22 cellular contexts compared by ENCODE assay signal in genomic region chr6:46320505-46320904, GRCh38.
"Had no signal": no experiment of that assay in that cellular context is flagged by ENCODE, and none has a peak within 500 bp of the region (broad histone marks: within the 10 kb centered on the region; RNA-seq: fewer than 3 reads in every experiment).

No MANE protein-coding gene starts in this region.

- ATAC-seq: activated CD4-positive, CD25-positive, alpha-beta regulatory T cell treated with anti-CD3 and anti-CD28 coated beads, Interleukin-2, amount 50 U/mL, for 24 hours; activated naive CD4-positive, alpha-beta T cell treated with anti-CD3 and anti-CD28 coated beads, Interleukin-2, amount 50 U/mL, for 72 hours; gastrocnemius medialis; mucosa of descending colon; T-helper 17 cell had no signal

- DNase-seq: activated CD4-positive, alpha-beta memory T cell treated with anti-CD3 and anti-CD28 coated beads, Interleukin-2, amount 10 ng/mL, durations not matched to agents 7 days and 5 days; activated CD4-positive, alpha-beta T cell treated with anti-CD3 and anti-CD28 coated beads, Interleukin-2, amount 10 ng/mL, durations not matched to agents 24 days and 14 days; activated gamma-delta T cell treated with Interleukin-2 at 50 U/mL for 16 hours; activated T-cell treated with anti-CD3 and anti-CD28 coated beads for 4 hours; amniotic stem cell; effector CD4-positive, alpha-beta T cell; gastrocnemius medialis; islet precursor cell; left cardiac atrium; mesendoderm; mucosa of descending colon; nucleus accumbens; spleen; stimulated activated CD4-positive, alpha-beta T cell treated with anti-CD3 and anti-CD28 coated beads, Interleukin-4, amount 100 ng/mL, for 1 hour; stimulated activated naive CD4-positive, alpha-beta T cell; SW 1271; T-helper 17 cell; upper lobe of left lung had no signal

- H3K4me3 ChIP-seq: gastrocnemius medialis, mucosa of descending colon, spleen, thoracic aorta, upper lobe of left lung had no signal

- H3K27me3 Mint-ChIP-seq: activated CD4-positive, alpha-beta memory T cell treated with anti-CD3 and anti-CD28 coated beads, Interleukin-2, amount 10 ng/mL, durations not matched to agents 7 days and 5 days; activated CD4-positive, alpha-beta T cell treated with anti-CD3 and anti-CD28 coated beads, Interleukin-2, amount 10 ng/mL, durations not matched to agents 24 days and 14 days; dendritic cell treated with granulocyte-macrophage colony-stimulating factor and Interleukin-4, amounts not matched to agents 40 ng/mL and 50 ng/mL, for 4 days had no signal

- H3K36me3 Mint-ChIP-seq: activated naive CD4-positive, alpha-beta T cell treated with anti-CD3 and anti-CD28 coated beads, Interleukin-2, amount 50 U/mL, for 72 hours had no signal

- H3K4me3 Mint-ChIP-seq: activated CD4-positive, alpha-beta memory T cell treated with anti-CD3 and anti-CD28 coated beads, Interleukin-2, amount 10 ng/mL, durations not matched to agents 7 days and 5 days; activated CD4-positive, alpha-beta T cell treated with anti-CD3 and anti-CD28 coated beads, Interleukin-2, amount 10 ng/mL, durations not matched to agents 24 days and 14 days; dendritic cell treated with granulocyte-macrophage colony-stimulating factor and Interleukin-4, amounts not matched to agents 40 ng/mL and 50 ng/mL, for 4 days; T-helper 17 cell had no signal

- H3K27ac ChIP-seq: gastrocnemius medialis, spleen, thoracic aorta, upper lobe of left lung had no signal

- H3K27ac Mint-ChIP-seq: activated CD4-positive, alpha-beta memory T cell treated with anti-CD3 and anti-CD28 coated beads, Interleukin-2, amount 10 ng/mL, durations not matched to agents 7 days and 5 days; activated CD4-positive, alpha-beta T cell treated with anti-CD3 and anti-CD28 coated beads, Interleukin-2, amount 10 ng/mL, durations not matched to agents 24 days and 14 days; activated naive CD4-positive, alpha-beta T cell treated with anti-CD3 and anti-CD28 coated beads, Interleukin-2, amount 50 U/mL, for 72 hours; dendritic cell treated with granulocyte-macrophage colony-stimulating factor and Interleukin-4, amounts not matched to agents 40 ng/mL and 50 ng/mL, for 4 days; T-helper 17 cell had no signal

- H3K9me3 Mint-ChIP-seq: activated CD4-positive, alpha-beta memory T cell treated with anti-CD3 and anti-CD28 coated beads, Interleukin-2, amount 10 ng/mL, durations not matched to agents 7 days and 5 days; activated CD4-positive, alpha-beta T cell treated with anti-CD3 and anti-CD28 coated beads, Interleukin-2, amount 10 ng/mL, durations not matched to agents 24 days and 14 days; activated naive CD4-positive, alpha-beta T cell treated with anti-CD3 and anti-CD28 coated beads, Interleukin-2, amount 50 U/mL, for 72 hours; dendritic cell treated with granulocyte-macrophage colony-stimulating factor and Interleukin-4, amounts not matched to agents 40 ng/mL and 50 ng/mL, for 4 days had no signal

- H3K9me3 ChIP-seq: gastrocnemius medialis, mucosa of descending colon, spleen, thoracic aorta, upper lobe of left lung had no signal

- H3K27me3 ChIP-seq: gastrocnemius medialis, spleen, upper lobe of left lung had no signal

- H3K36me3 ChIP-seq: gastrocnemius medialis, spleen, thoracic aorta, upper lobe of left lung had no signal
